8 cellular contexts compared by ENCODE assay signal in the genomic region with DNA sequence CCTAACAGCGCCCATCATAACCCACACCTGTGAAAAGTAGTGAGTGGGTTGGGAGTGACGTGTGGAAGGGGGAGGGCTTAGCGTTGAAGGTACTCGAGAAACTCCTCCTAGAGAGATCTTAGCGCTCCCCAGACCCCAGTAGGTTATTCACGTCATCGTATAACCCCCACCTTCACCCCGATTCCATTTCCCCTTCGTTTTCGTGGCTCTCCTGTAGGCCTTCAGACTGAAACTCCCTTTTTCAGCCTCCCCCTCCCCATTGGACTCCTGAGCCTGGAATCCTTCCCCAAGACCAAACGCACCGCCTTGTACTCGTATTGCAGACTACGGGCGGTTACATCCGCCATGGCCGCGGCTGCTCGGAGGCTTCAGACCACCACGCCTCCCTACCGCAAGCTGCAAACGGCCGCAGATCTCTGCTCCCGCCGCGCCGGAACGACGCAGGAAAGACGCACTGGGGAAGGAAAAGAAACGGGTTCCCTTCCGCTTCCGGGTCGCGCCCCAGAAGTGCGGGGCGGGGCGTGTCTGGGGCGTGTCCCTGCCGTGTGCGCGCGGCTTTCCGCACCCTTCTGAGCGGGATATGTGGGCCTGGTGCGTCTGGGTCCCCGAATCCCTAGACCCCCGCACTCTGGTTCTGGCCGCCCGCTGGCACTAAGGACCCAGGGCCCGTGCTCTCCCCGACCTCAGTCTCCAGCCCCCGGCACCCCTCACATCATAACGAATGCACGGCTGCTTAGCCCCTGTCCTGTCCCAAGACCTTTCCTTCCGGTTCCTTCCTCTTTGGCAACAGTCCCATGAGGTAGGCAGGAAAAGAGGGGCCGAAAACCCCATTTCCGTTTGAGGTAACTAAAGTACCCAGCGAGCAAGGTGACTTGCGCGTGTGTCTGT. TPM values are rescaled to one million over a fixed set of nuclear protein-coding genes. Genes with fewer than 3 reads are reported as not detected.
DNase-seq lines count a peak whose midpoint lies in the region; ATAC-seq and TF ChIP-seq lines count a peak whose summit lies in the region.

A gene (minus strand): TSS at position 456 of the 888 bp plus-strand sequence. CDS start 109 bp downstream, at position 347.

- H3K4me3 ChIP-seq in BJ (ENCODE audit: low read depth, low read length) (peak within 1 kb of the TSS; percentile 86), choroid plexus epithelial cell (ENCODE audit: low read depth, low read length) (peak within 1 kb of the TSS; percentile 98)

- POLR2A ChIA-PET in BJ (lab: Charles Lee) = interaction anchor here (0.6 kb wide), 1 partner anchor 505 kb away, joined by 7 read pairs; no protein-coding TSS in a partner anchor

- H3K36me3 ChIP-seq in BJ (ENCODE audit: control insufficient read depth, insufficient read depth, low read length) = peaks cover 8% of the 10 kb centered on the region

- CTCF ChIA-PET in BJ (lab: Yijun Ruan, JAX) = interaction anchor here (1.5 to 1.7 kb wide), 2 partner anchors 102 to 167 kb away, joined by 3 to 5 read pairs; a partner anchor contains a TSS

- TF ChIP-seq CTCF in BJ (IDR thresholded peaks at IDR 0.05; ENCODE audit: insufficient read depth, low read depth, low read length) (no peak), choroid plexus epithelial cell (conservative IDR thresholded peaks at IDR 0.05; ENCODE audit: low read depth, low read length) (no peak)

- ATAC-seq in GM19324 (IDR thresholded peaks at IDR 0.05; ENCODE audit: low FRiP score, unreplicated experiment) (peak; percentile 95), HG03460 (IDR thresholded peaks at IDR 0.05; ENCODE audit: unreplicated experiment) (peak; percentile 93)

- no peaks in the 10 kb centered on the region for H3K27me3 ChIP-seq in BJ (ENCODE audit: control insufficient read depth, insufficient read depth, low read length)

- DNase-seq in BJ (ENCODE audit: low read depth) = peak; percentile 18
- peak; percentile 72 to 95 for DNase-seq in NCI-H526 (lab: John Stamatoyannopoulos, UW)
- peak; percentile 87 for DNase-seq in activated CD4-positive, alpha-beta T cell treated with anti-CD3 and anti-CD28 coated beads for 4 hours
- peak; percentile 76 for DNase-seq in choroid plexus epithelial cell (ENCODE audit: low read depth)
- peak; percentile 87 for DNase-seq in kidney tubule cell (ENCODE audit: low spot score)
- peak; percentile 64 to 85 for DNase-seq in stimulated activated CD4-positive, alpha-beta T cell treated with anti-CD3 and anti-CD28 coated beads, Interleukin-1b, Interleukin-23, amount 100 ng/mL, for 1 hour (ENCODE audit: low read depth in 2 of 2)

RNA-seq across cellular contexts. Expression of the gene that starts here (rescaled TPM):
- 83.2 and 111 TPM in 2 replicates for polyA plus RNA-seq in BJ (2011; rRNA removed)
- 175 and 201 TPM in 2 replicates for polyA minus RNA-seq in BJ (2011; rRNA and poly(A)+ RNA removed)

Comparison
In these comparisons a context has a peak if more than half of its experiments do, and no peak if none do; other contexts are left out.
1. Peak in every context shown above with its lines: DNase-seq, ATAC-seq and H3K4me3 ChIP-seq.
2. DNase-seq: peak in every context shown above with its lines; median percentile 87 in activated CD4-positive, alpha-beta T cell treated with anti-CD3 and anti-CD28 coated beads for 4 hours; 87 in kidney tubule cell; 84 in NCI-H526; 76 in choroid plexus epithelial cell; 74 in stimulated activated CD4-positive, alpha-beta T cell treated with anti-CD3 and anti-CD28 coated beads, Interleukin-1b, Interleukin-23, amount 100 ng/mL, for 1 hour; 18 in BJ.